In genomic region chr10:22017283-22018020, GRCh38 we compare ENCODE assay signal across 25 cellular contexts. TPM values are rescaled to one million over a fixed set of nuclear protein-coding genes. Genes with fewer than 3 reads are reported as not detected.
DNase-seq lines count a peak whose midpoint lies in the region; ATAC-seq and TF ChIP-seq lines count a peak whose summit lies in the region.
"Had no signal": no experiment of that assay in that cellular context is flagged by ENCODE, and none has a peak within 500 bp of the region (broad histone marks: within the 10 kb centered on the region; RNA-seq: fewer than 3 reads in every experiment).

No MANE protein-coding gene starts in this region.

- WGBS in endodermal cell (ENCODE audit: insufficient coverage in 1 of 2, insufficient read length in 1 of 2), 2 experiments, result 36 to 83% methylated on average over 1 to 3 of the region's 3 CpGs

- peak overlapping the region; percentile 61 for H3K27ac Mint-ChIP-seq in endodermal cell
- H3K27ac Mint-ChIP-seq in mesothelial cell of epicardium, result peak overlapping the region; percentile 50
- no peak overlapping the region for H3K27ac Mint-ChIP-seq in Calu3 (ENCODE audit: unreplicated experiment)
- H3K27ac Mint-ChIP-seq: activated T-helper 1 cell treated with anti-CD3 and anti-CD28 coated beads, Interleukin-12 subunit alpha, Interleukin-12 subunit beta, Interleukin-2, Interleukin-4 antibody, amounts not matched to agents 30 ng/mL and 10 ng/mL and 1 ng/mL, durations not matched to agents 14 hours and 24 hours and 36 hours; immature natural killer cell; nephron progenitor cell; WTC11 had no signal

- ATAC-seq in foreskin keratinocyte, result no peak
- ATAC-seq: right lobe of liver; stimulated activated naive CD8-positive, alpha-beta T cell treated with anti-CD3 and anti-CD28 coated beads, Interleukin-15, Interleukin-2, amounts not matched to agents 100 U/mL and 50 U/mL, for 24 hours; WTC11 had no signal

- H3K36me3 Mint-ChIP-seq in endodermal cell (ENCODE audit: low read depth) (peaks cover 4% of the 10 kb centered on the region), mesothelial cell of epicardium (no peaks in the 10 kb centered on the region), Calu3 (ENCODE audit: insufficient read depth, unreplicated experiment) (no peaks in the 10 kb centered on the region)
- H3K36me3 Mint-ChIP-seq: WTC11 had no signal

- DNase-seq in GF-D8 (lab: John Stamatoyannopoulos, UW) (peak; percentile 33), OCI-M1 (lab: John Stamatoyannopoulos, UW) (peak; percentile 73), endodermal cell (no peak), mesothelial cell of epicardium (ENCODE audit: low spot score in 2 of 2, unreplicated experiment in 2 of 2) (no peak), Calu3 (no peak), foreskin keratinocyte (no peak), NCI-H526 (lab: John Stamatoyannopoulos, UW) (no peak)
- DNase-seq: activated naive CD4-positive, alpha-beta T cell treated with anti-CD3 and anti-CD28 coated beads, Interleukin-2, amount 50 U/mL, for 16 hours; anterior cingulate cortex; caudate nucleus; DMS 273 treated with DMSO at 0.1 percent for 48 hours; GM23248; immature natural killer cell; left ventricle myocardium inferior; NCI-H187; NCI-H2171 treated with DMSO at 0.1 percent for 48 hours; NCI-H524 treated with DMSO at 0.1 percent for 48 hours; nephron progenitor cell; right lobe of liver; stimulated activated CD4-positive, alpha-beta T cell treated with anti-CD3 and anti-CD28 coated beads, Interleukin-15, amount 100 ng/mL, for 24 hours; stimulated activated naive CD8-positive, alpha-beta T cell treated with anti-CD3 and anti-CD28 coated beads, Interleukin-15, Interleukin-2, amounts not matched to agents 100 U/mL and 50 U/mL, for 24 hours had no signal

- H3K9me3 ChIP-seq in endodermal cell (ENCODE audit: control insufficient read depth, low read length), result peaks cover 20% of the 10 kb centered on the region
- H3K9me3 ChIP-seq: left ventricle myocardium inferior, right lobe of liver had no signal

- H3K27ac ChIP-seq in endodermal cell (ENCODE audit: low read depth, low read length) (no peak overlapping the region), foreskin keratinocyte (no peak overlapping the region)
- H3K27ac ChIP-seq: GM23248, hepatocyte, left ventricle myocardium inferior, right lobe of liver, SK-N-MC had no signal

- H3K4me1 Mint-ChIP-seq in endodermal cell (peaks cover 29% of the 10 kb centered on the region), mesothelial cell of epicardium (peaks cover 14% of the 10 kb centered on the region), Calu3 (ENCODE audit: low read depth, unreplicated experiment) (no peaks in the 10 kb centered on the region)
- H3K4me1 Mint-ChIP-seq: WTC11 had no signal

- intact Hi-C loops in Calu3 (cut with micrococcal nuclease; ENCODE audit: unreplicated experiment), result no loop called here

- CTCF ChIA-PET in Calu3 (lab: Charles Lee), result no interaction called here

- no peak overlapping the region for H3K9ac ChIP-seq in endodermal cell (ENCODE audit: extremely low read depth, low read length, poor library complexity, severe bottlenecking)
- H3K9ac ChIP-seq: GM23248 had no signal

- H3K4me3 Mint-ChIP-seq in endodermal cell (no peak overlapping the region), mesothelial cell of epicardium (no peak overlapping the region), Calu3 (ENCODE audit: low read depth, unreplicated experiment) (no peak overlapping the region)
- H3K4me3 Mint-ChIP-seq: activated T-helper 1 cell treated with anti-CD3 and anti-CD28 coated beads, Interleukin-12 subunit alpha, Interleukin-12 subunit beta, Interleukin-2, Interleukin-4 antibody, amounts not matched to agents 30 ng/mL and 10 ng/mL and 1 ng/mL, durations not matched to agents 14 hours and 24 hours and 36 hours; immature natural killer cell; nephron progenitor cell; WTC11 had no signal

- BruUV-seq in Calu3 (replicated peaks; lab: Mats Ljungman, UMichigan), result no TSS peak

- H3K9me3 Mint-ChIP-seq in endodermal cell, result peaks cover 18% of the 10 kb centered on the region
- peaks cover 3% of the 10 kb centered on the region for H3K9me3 Mint-ChIP-seq in mesothelial cell of epicardium
- no peaks in the 10 kb centered on the region for H3K9me3 Mint-ChIP-seq in Calu3 (ENCODE audit: low read depth, unreplicated experiment)
- H3K9me3 Mint-ChIP-seq: activated T-helper 1 cell treated with anti-CD3 and anti-CD28 coated beads, Interleukin-12 subunit alpha, Interleukin-12 subunit beta, Interleukin-2, Interleukin-4 antibody, amounts not matched to agents 30 ng/mL and 10 ng/mL and 1 ng/mL, durations not matched to agents 14 hours and 24 hours and 36 hours; immature natural killer cell had no signal

- TF ChIP-seq CTCF in endodermal cell (conservative IDR thresholded peaks at IDR 0.05), result no peak
- no peak for TF ChIP-seq CTCF in mesothelial cell of epicardium (IDR thresholded peaks at IDR 0.05; ENCODE audit: unreplicated experiment)
- TF ChIP-seq CTCF in Calu3 (IDR thresholded peaks at IDR 0.05; ENCODE audit: unreplicated experiment), result no peak
- TF ChIP-seq CTCF in foreskin keratinocyte (conservative IDR thresholded peaks at IDR 0.05), result no peak

- H3K4me1 ChIP-seq in endodermal cell (ENCODE audit: control insufficient read depth, insufficient read depth, low read length), result peaks cover 7% of the 10 kb centered on the region
- no peaks in the 10 kb centered on the region for H3K4me1 ChIP-seq in foreskin keratinocyte
- H3K4me1 ChIP-seq: right lobe of liver had no signal

- no peaks in the 10 kb centered on the region for H3K27me3 ChIP-seq in endodermal cell (ENCODE audit: control insufficient read depth, insufficient read depth, low read length, poor library complexity, severe bottlenecking)
- H3K27me3 ChIP-seq in foreskin keratinocyte, result no peaks in the 10 kb centered on the region
- H3K27me3 ChIP-seq: hepatocyte, right lobe of liver had no signal

- no peaks in the 10 kb centered on the region for H3K36me3 ChIP-seq in endodermal cell (ENCODE audit: control insufficient read depth, insufficient read depth, low read length)
- H3K36me3 ChIP-seq: left ventricle myocardium inferior, right lobe of liver had no signal

- peak overlapping the region; percentile 8 for H3K4me3 ChIP-seq in endodermal cell (ENCODE audit: low read length)
- H3K4me3 ChIP-seq: GM23248, hepatocyte, left ventricle myocardium inferior, right lobe of liver, SK-N-MC had no signal

- H3K27me3 Mint-ChIP-seq in endodermal cell (ENCODE audit: insufficient read depth) (no peaks in the 10 kb centered on the region), mesothelial cell of epicardium (ENCODE audit: low read depth) (no peaks in the 10 kb centered on the region), Calu3 (ENCODE audit: unreplicated experiment) (no peaks in the 10 kb centered on the region)

RNA-seq across cellular contexts. Expression of gene DNAJC1, which starts 13.9 kb away (rescaled TPM):
- total RNA-seq in endodermal cell (10 to 100 TPM; 23.5 to 30.4 TPM), mesothelial cell of epicardium (23.7 to 27.2 TPM (median 26.2 TPM) in 3 replicates), Calu3 (2022) (15.9 and 17.0 TPM in 2 replicates), foreskin keratinocyte (19.2 and 20.1 TPM in 2 replicates)
- 31.1 TPM for polyA plus RNA-seq in endodermal cell (2013, experiment 1 of 2)
- 30.4 TPM for polyA plus RNA-seq in endodermal cell (2013, experiment 2 of 2)
- 17.9 and 18.1 TPM in 2 replicates for polyA plus RNA-seq in foreskin keratinocyte

Comparison
In these comparisons a context has a peak if more than half of its experiments do, and no peak if none do; other contexts are left out.
1. DNase-seq: peak in GF-D8 (single experiment) and OCI-M1 (single experiment); none in endodermal cell (single experiment), mesothelial cell of epicardium (0 of 2), Calu3 (single experiment), foreskin keratinocyte (0 of 2) and NCI-H526 (0 of 2).